8 cellular contexts compared by ENCODE assay signal in the genomic region with DNA sequence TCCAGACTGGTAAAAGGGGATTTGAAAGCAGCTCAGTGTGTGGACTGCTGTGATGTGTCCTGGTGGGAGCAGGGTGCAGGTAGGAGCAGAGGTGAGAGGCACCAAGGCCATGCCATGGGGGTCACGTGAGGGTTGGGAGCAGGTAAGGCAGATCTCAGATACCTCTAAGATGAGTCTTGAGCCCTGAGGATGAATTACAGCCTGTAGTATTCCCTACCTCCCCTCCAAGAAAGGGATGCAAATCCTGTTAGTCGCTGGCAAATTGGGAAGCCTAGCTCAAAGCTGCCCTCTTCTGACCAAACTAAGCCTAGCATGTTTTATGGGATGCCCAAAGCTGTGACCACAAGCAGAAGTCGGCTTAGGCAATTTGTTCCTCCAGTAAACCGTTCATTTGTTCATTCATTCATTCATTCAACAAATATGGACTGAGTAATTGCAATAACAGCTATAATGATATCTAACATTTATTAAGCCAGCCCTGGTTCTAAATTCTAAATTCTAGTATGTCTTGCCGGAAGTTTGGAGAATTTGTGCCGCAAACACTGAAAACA. TPM values are rescaled to one million over a fixed set of nuclear protein-coding genes. Genes with fewer than 3 reads are reported as not detected.
DNase-seq lines count a peak whose midpoint lies in the region; ATAC-seq and TF ChIP-seq lines count a peak whose summit lies in the region.

No MANE protein-coding gene starts in this region.

- H3K36me3 ChIP-seq in ovary = no peaks in the 10 kb centered on the region

- peaks cover 3% of the 10 kb centered on the region for H3K4me1 ChIP-seq in ovary (ENCODE audit: insufficient read depth)

- H3K27ac ChIP-seq in ovary = no peak overlapping the region

- peak; percentile 66 to 78 (median 71) for TF ChIP-seq CTCF in ovary (IDR thresholded peaks at IDR 0.05)

- no peak overlapping the region for H3K4me3 ChIP-seq in ovary

- intact Hi-C loops in ovary (cut with DNase I) = loop anchor here in 3 of 4 donors (1.0 to 2.0 kb wide), 2 partner anchors 51 to 52 kb away; no protein-coding TSS in a partner anchor

- DNase-seq in ELF-1 (ENCODE audit: low read depth, low spot score) (peak; percentile 94), Kasumi-1 (lab: John Stamatoyannopoulos, UW) (peak; percentile 62 to 64), RPMI7951 (ENCODE audit: low read depth) (peak; percentile 72), globus pallidus (ENCODE audit: low spot score) (peak; percentile 78), ovary (peak in 3 of 5 donors; percentile 59 to 74 (median 59))
- DNase-seq in activated naive CD4-positive, alpha-beta T cell treated with anti-CD3 and anti-CD28 coated beads, Interleukin-2, amount 50 U/mL, for 16 hours = peak; percentile 38

- no peaks in the 10 kb centered on the region for H3K9me3 ChIP-seq in ovary

- 30 to 34% (median 33%) methylated on average over 6 of the region's 6 CpGs for WGBS in ovary, 3 donors

- ATAC-seq in HG03045 (IDR thresholded peaks at IDR 0.05; ENCODE audit: unreplicated experiment) (no peak), GM18517 (IDR thresholded peaks at IDR 0.05; ENCODE audit: unreplicated experiment) (no peak)

- no peak for TF ChIP-seq POLR2A in ovary (IDR thresholded peaks at IDR 0.05)

- no peaks in the 10 kb centered on the region for H3K27me3 ChIP-seq in ovary

- TF ChIP-seq EP300 in ovary (IDR thresholded peaks at IDR 0.05) = no peak

RNA-seq across cellular contexts. Expression of a gene that starts 3.9 kb away (rescaled TPM):
- 0.78 and 1.2 TPM in 2 replicates for total RNA-seq in RPMI7951 (2014; rRNA removed; shearing (Covaris generic))
- total RNA-seq in ovary = 10 to 100 TPM in 1 of 7 donors, 1 to 10 TPM in 6; 2.7 to 53.2 (median 3.7) TPM
- polyA plus RNA-seq in ovary = 1 to 10 TPM; 1.2 to 1.5 TPM

RNA-seq across cellular contexts. Expression of a gene that starts 31.3 kb away (rescaled TPM):
- total RNA-seq in RPMI7951 (2014; rRNA removed; shearing (Covaris generic)) = not detected in 2 replicates
- 100 to 1,000 TPM; 111 to 457 (median 270) TPM for total RNA-seq in ovary
- 100 to 1,000 TPM; 112 to 296 TPM for polyA plus RNA-seq in ovary

Comparison
In these comparisons a context has a peak if more than half of its experiments do, and no peak if none do; other contexts are left out.
1. DNase-seq: peak in every context shown above with its lines; median percentile 94 in ELF-1; 78 in globus pallidus; 72 in RPMI7951; 63 in Kasumi-1; 59 in ovary; 38 in activated naive CD4-positive, alpha-beta T cell treated with anti-CD3 and anti-CD28 coated beads, Interleukin-2, amount 50 U/mL, for 16 hours.
2. RNA of a gene that starts 31.3 kb away (total RNA-seq): 111 to 457 TPM in ovary; not detected in RPMI7951; every median in the first group is over 100 times any median in the second.